25 cellular contexts compared by ENCODE assay signal in the genomic region with DNA sequence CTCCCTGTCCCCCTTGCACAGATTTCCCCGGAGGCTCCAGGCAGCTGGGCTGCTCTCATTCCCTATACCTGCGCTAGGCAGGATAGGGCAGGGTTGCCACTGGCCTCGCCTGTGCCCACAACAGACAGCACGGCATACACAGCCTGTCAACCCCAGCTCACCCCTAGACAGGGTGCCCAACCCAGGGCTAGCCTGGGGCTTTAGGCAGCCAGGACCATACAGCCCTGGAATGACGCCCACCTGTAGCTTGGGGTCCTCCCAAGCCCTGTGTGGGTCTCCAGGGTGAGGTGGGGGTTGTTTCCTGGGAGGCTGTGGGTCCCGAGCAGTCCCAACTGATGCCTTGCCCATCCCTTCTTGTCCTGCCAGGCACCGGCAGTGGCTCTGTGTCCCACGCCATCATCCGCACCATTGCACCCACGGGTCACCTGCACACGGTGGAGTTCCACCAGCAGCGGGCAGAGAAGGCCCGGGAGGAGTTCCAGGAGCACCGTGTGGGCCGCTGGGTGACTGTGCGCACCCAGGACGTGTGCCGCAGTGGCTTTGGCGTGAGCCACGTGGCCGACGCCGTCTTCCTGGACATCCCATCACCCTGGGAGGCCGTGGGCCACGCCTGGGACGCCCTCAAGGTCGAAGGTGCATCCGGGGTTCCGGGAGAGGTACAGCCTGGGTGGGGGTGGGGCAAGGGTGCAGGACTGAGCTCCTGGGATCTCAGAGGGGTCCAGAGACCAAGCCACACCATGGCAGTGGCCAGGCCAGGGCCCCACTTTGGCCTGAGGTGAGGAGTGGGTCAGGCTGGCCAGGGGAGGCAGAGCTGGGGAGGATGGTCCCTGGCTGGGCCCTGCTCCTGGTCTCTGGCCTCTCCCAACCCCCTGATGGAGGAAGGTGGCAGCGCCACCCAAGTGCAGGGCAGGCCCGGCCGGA. TPM values are rescaled to one million over a fixed set of nuclear protein-coding genes. Genes with fewer than 3 reads are reported as not detected.
DNase-seq lines count a peak whose midpoint lies in the region; ATAC-seq and TF ChIP-seq lines count a peak whose summit lies in the region.
"Had no signal": no experiment of that assay in that cellular context is flagged by ENCODE, and none has a peak within 500 bp of the region (broad histone marks: within the 10 kb centered on the region; RNA-seq: fewer than 3 reads in every experiment).

No MANE protein-coding gene starts in this region.

- H2BK15ac ChIP-seq in neuronal stem cell (ENCODE audit: low read length): no peak overlapping the region

- H2AFZ ChIP-seq in neuronal stem cell (ENCODE audit: low read length): no peak overlapping the region

- CTCF ChIA-PET in Calu3 (lab: Charles Lee): interaction anchor here (0.5 to 0.7 kb wide), 2 partner anchors 17 to 21 kb away, joined by 3 read pairs; no protein-coding TSS in a partner anchor

- no peak overlapping the region for H3K14ac ChIP-seq in neuronal stem cell (ENCODE audit: low read length)

- WGBS in neuronal stem cell (ENCODE audit: extremely low coverage in 2 of 2, insufficient read length in 2 of 2, insufficient replicate concordance in 1 of 2), 2 donors: no CpG with 5 or more reads among the region's 32 CpGs

- no peaks in the 10 kb centered on the region for H3K27me3 ChIP-seq in neuronal stem cell (ENCODE audit: control insufficient read depth in 3 of 3, insufficient read depth in 3 of 3, low read depth in 1 of 3, low read length in 3 of 3)
- H3K27me3 ChIP-seq: Peyer's patch had no signal

- H3K79me1 ChIP-seq in neuronal stem cell (ENCODE audit: low read depth, low read length): peaks cover 14% of the 10 kb centered on the region

- H3K4me1 ChIP-seq in neuronal stem cell (ENCODE audit: control insufficient read depth in 2 of 2, insufficient read depth in 1 of 2, low read depth in 1 of 2, low read length in 2 of 2): peaks cover 13 to 28% of the 10 kb centered on the region in 2 donors

- H3K4me1 Mint-ChIP-seq in activated T-cell treated with anti-CD3 and anti-CD28 coated beads, Interleukin-2, amount 50 U/mL, for 4 hours (ENCODE audit: low read depth): peaks cover 32% of the 10 kb centered on the region
- peaks cover 8% of the 10 kb centered on the region for H3K4me1 Mint-ChIP-seq in type B pancreatic cell (ENCODE audit: unreplicated experiment)
- peaks cover 11% of the 10 kb centered on the region for H3K4me1 Mint-ChIP-seq in Calu3 (ENCODE audit: low read depth, unreplicated experiment)

- ATAC-seq in activated T-cell treated with anti-CD3 and anti-CD28 coated beads, Interleukin-2, amount 50 U/mL, for 4 hours: no peak
- no peak for ATAC-seq in GM21737 (IDR thresholded peaks at IDR 0.05; ENCODE audit: unreplicated experiment)
- ATAC-seq: activated CD8-positive, alpha-beta T cell treated with anti-CD3 and anti-CD28 coated beads for 36 hours; stimulated activated naive CD8-positive, alpha-beta T cell treated with anti-CD3 and anti-CD28 coated beads, Interleukin-15, amount 100 ng/mL, for 72 hours had no signal

- H3K23ac ChIP-seq in neuronal stem cell (ENCODE audit: low read depth, low read length, poor library complexity): no peak overlapping the region

- peak overlapping the region; percentile 28 for H2AK5ac ChIP-seq in neuronal stem cell (ENCODE audit: low read depth, low read length)

- no peak overlapping the region for H3K4ac ChIP-seq in neuronal stem cell (ENCODE audit: low read length)

- H3K27me3 Mint-ChIP-seq in activated T-cell treated with anti-CD3 and anti-CD28 coated beads, Interleukin-2, amount 50 U/mL, for 4 hours (ENCODE audit: low read depth): no peaks in the 10 kb centered on the region
- H3K27me3 Mint-ChIP-seq in type B pancreatic cell (no peaks in the 10 kb centered on the region), Calu3 (ENCODE audit: unreplicated experiment) (no peaks in the 10 kb centered on the region)
- H3K27me3 Mint-ChIP-seq: activated CD8-positive, alpha-beta T cell treated with anti-CD3 and anti-CD28 coated beads for 36 hours; activated naive CD8-positive, alpha-beta T cell treated with anti-CD3 and anti-CD28 coated beads, Interleukin-2, amount 10 ng/mL, durations not matched to agents 7 days and 5 days; naive B cell; stimulated activated naive CD8-positive, alpha-beta T cell treated with anti-CD3 and anti-CD28 coated beads, Interleukin-15, amount 100 ng/mL, for 72 hours had no signal

- H3K9me3 ChIP-seq in neuronal stem cell (replicated peaks in 1 of 2; ENCODE audit: control insufficient read depth in 2 of 2, insufficient read depth in 1 of 2, low read depth in 1 of 2, low read length in 2 of 2): peaks cover 0 to 1% of the 10 kb centered on the region in 2 donors
- H3K9me3 ChIP-seq: Peyer's patch had no signal

- no peak overlapping the region for H4K91ac ChIP-seq in neuronal stem cell (ENCODE audit: low read depth, low read length, poor library complexity)

- peaks cover 4% of the 10 kb centered on the region for H3K36me3 Mint-ChIP-seq in activated T-cell treated with anti-CD3 and anti-CD28 coated beads, Interleukin-2, amount 50 U/mL, for 4 hours (ENCODE audit: insufficient read depth)
- H3K36me3 Mint-ChIP-seq in type B pancreatic cell: no peaks in the 10 kb centered on the region
- peaks cover 42% of the 10 kb centered on the region for H3K36me3 Mint-ChIP-seq in Calu3 (ENCODE audit: insufficient read depth, unreplicated experiment)
- H3K36me3 Mint-ChIP-seq: naive B cell had no signal

- H3K4me2 ChIP-seq in neuronal stem cell (ENCODE audit: insufficient read depth, low read length, poor library complexity, severe bottlenecking): no peak overlapping the region

- H2BK12ac ChIP-seq in neuronal stem cell (ENCODE audit: low read length): no peak overlapping the region

- no peaks in the 10 kb centered on the region for H3K9me3 Mint-ChIP-seq in activated T-cell treated with anti-CD3 and anti-CD28 coated beads, Interleukin-2, amount 50 U/mL, for 4 hours
- H3K9me3 Mint-ChIP-seq in type B pancreatic cell (no peaks in the 10 kb centered on the region), Calu3 (ENCODE audit: low read depth, unreplicated experiment) (no peaks in the 10 kb centered on the region)
- H3K9me3 Mint-ChIP-seq: activated CD8-positive, alpha-beta T cell treated with anti-CD3 and anti-CD28 coated beads for 36 hours; activated naive CD8-positive, alpha-beta T cell treated with anti-CD3 and anti-CD28 coated beads, Interleukin-2, amount 10 ng/mL, durations not matched to agents 7 days and 5 days; CD14-positive monocyte; endodermal cell; naive B cell; stimulated activated naive CD8-positive, alpha-beta T cell treated with anti-CD3 and anti-CD28 coated beads, Interleukin-15, amount 100 ng/mL, for 72 hours; T-helper 2 cell treated with Interferon-gamma antibody and Interleukin-4, amounts not matched to agents 5 μg/mL and 100 μg/mL, for 36 hours had no signal

- H3K4me3 ChIP-seq in coronary artery: no peak overlapping the region
- H3K4me3 ChIP-seq in neuronal stem cell (ENCODE audit: low read length in 2 of 2): no peak overlapping the region

- intact Hi-C loops in Calu3 (cut with micrococcal nuclease; ENCODE audit: unreplicated experiment): no loop called here

- no peak for DNase-seq in activated T-cell treated with anti-CD3 and anti-CD28 coated beads, Interleukin-2, amount 50 U/mL, for 4 hours
- DNase-seq in activated T-cell treated with anti-CD3 and anti-CD28 coated beads, Interleukin-2, amount 50 U/mL, for 1 hour: no peak
- DNase-seq in coronary artery (ENCODE audit: low spot score) (no peak), neuronal stem cell (ENCODE audit: low spot score) (no peak), type B pancreatic cell (ENCODE audit: extremely low spot score, unreplicated experiment) (no peak), DMS114 treated with DMSO at 0.1 percent for 48 hours (lab: John Stamatoyannopoulos, UW; ENCODE audit: unreplicated experiment) (no peak), Calu3 (no peak)
- DNase-seq: activated CD8-positive, alpha-beta T cell treated with anti-CD3 and anti-CD28 coated beads for 36 hours; activated effector memory CD4-positive, alpha-beta T cell treated with Interleukin-2 at 50 U/mL for 16 hours; activated naive CD8-positive, alpha-beta T cell treated with anti-CD3 and anti-CD28 coated beads, Interleukin-2, amount 10 ng/mL, durations not matched to agents 7 days and 5 days; endodermal cell; foreskin melanocyte; naive B cell; NCI-H1092 treated with DMSO at 0.1 percent for 48 hours; NCI-H187; NCI-H2171; NCI-H82; Peyer's patch; SIG-M5; stimulated activated CD4-positive, alpha-beta T cell treated with anti-CD3 and anti-CD28 coated beads, Interleukin-1b, Interleukin-23, amount 100 ng/mL, for 48 hours; stimulated activated naive CD8-positive, alpha-beta T cell treated with anti-CD3 and anti-CD28 coated beads, Interleukin-15, amount 100 ng/mL, for 72 hours; trophoblast cell had no signal

- H2BK120ac ChIP-seq in neuronal stem cell (ENCODE audit: low read depth, low read length): no peak overlapping the region

- peak overlapping the region; percentile 39 for H2BK5ac ChIP-seq in neuronal stem cell (ENCODE audit: low read length)

- H3K18ac ChIP-seq in neuronal stem cell (ENCODE audit: low read length): no peak overlapping the region

- no peak overlapping the region for H3K9ac ChIP-seq in neuronal stem cell (ENCODE audit: low read depth, low read length, poor library complexity)

- H3K27ac ChIP-seq in coronary artery: peak overlapping the region; percentile 66 to 84
- no peak overlapping the region for H3K27ac ChIP-seq in neuronal stem cell (replicated peaks; ENCODE audit: low read length)

- H3K27ac Mint-ChIP-seq in type B pancreatic cell: no peak overlapping the region
- no peak overlapping the region for H3K27ac Mint-ChIP-seq in Calu3 (ENCODE audit: unreplicated experiment)
- H3K27ac Mint-ChIP-seq: activated CD8-positive, alpha-beta T cell treated with anti-CD3 and anti-CD28 coated beads for 36 hours; endodermal cell; stimulated activated naive CD8-positive, alpha-beta T cell treated with anti-CD3 and anti-CD28 coated beads, Interleukin-15, amount 100 ng/mL, for 72 hours; T-helper 2 cell treated with Interferon-gamma antibody and Interleukin-4, amounts not matched to agents 5 μg/mL and 100 μg/mL, for 36 hours had no signal

- no peak overlapping the region for H4K8ac ChIP-seq in neuronal stem cell (ENCODE audit: low read depth, low read length)

- peaks cover 4 to 23% of the 10 kb centered on the region in 2 donors for H3K36me3 ChIP-seq in neuronal stem cell (replicated peaks in 1 of 2; ENCODE audit: control insufficient read depth in 2 of 2, insufficient read depth in 2 of 2, low read length in 2 of 2)

- BruUV-seq in Calu3 (replicated peaks; lab: Mats Ljungman, UMichigan): no TSS peak

- TF ChIP-seq CTCF in coronary artery (IDR thresholded peaks at IDR 0.05): no peak
- TF ChIP-seq CTCF in type B pancreatic cell (conservative IDR thresholded peaks at IDR 0.05): no peak
- TF ChIP-seq CTCF in Calu3 (IDR thresholded peaks at IDR 0.05; ENCODE audit: unreplicated experiment): no peak

- H3K4me3 Mint-ChIP-seq in activated T-cell treated with anti-CD3 and anti-CD28 coated beads, Interleukin-2, amount 50 U/mL, for 4 hours: peak overlapping the region; percentile 31
- H3K4me3 Mint-ChIP-seq in type B pancreatic cell: peak overlapping the region; percentile 31
- H3K4me3 Mint-ChIP-seq in Calu3 (ENCODE audit: low read depth, unreplicated experiment): no peak overlapping the region
- H3K4me3 Mint-ChIP-seq: activated naive CD8-positive, alpha-beta T cell treated with anti-CD3 and anti-CD28 coated beads, Interleukin-2, amount 10 ng/mL, durations not matched to agents 7 days and 5 days; CD14-positive monocyte; endodermal cell had no signal

RNA-seq across cellular contexts. Expression of a gene that starts 3.5 kb away (rescaled TPM):
- total RNA-seq in activated T-cell treated with anti-CD3 and anti-CD28 coated beads, Interleukin-2, amount 50 U/mL, for 4 hours: 10 to 100 TPM; 53.0 to 62.2 (median 61.5) TPM
- 2.1 TPM for polyA plus RNA-seq in neuronal stem cell (2013, experiment 1 of 2)
- polyA plus RNA-seq in neuronal stem cell (2013, experiment 2 of 2): 2.2 TPM
- total RNA-seq in type B pancreatic cell (ENCODE audit: low replicate concordance) (10.8 and 12.4 TPM in 2 replicates), Calu3 (2022) (25.9 and 28.0 TPM in 2 replicates)

RNA-seq across cellular contexts. Expression of a gene that starts 9.8 kb away (rescaled TPM):
- 1 to 10 TPM; 4.1 to 7.6 (median 6.7) TPM for total RNA-seq in activated T-cell treated with anti-CD3 and anti-CD28 coated beads, Interleukin-2, amount 50 U/mL, for 4 hours
- 418 TPM for polyA plus RNA-seq in neuronal stem cell (2013, experiment 1 of 2)
- polyA plus RNA-seq in neuronal stem cell (2013, experiment 2 of 2): 412 TPM
- total RNA-seq in type B pancreatic cell (ENCODE audit: low replicate concordance) (180 and 323 TPM in 2 replicates), Calu3 (2022) (27.0 and 28.2 TPM in 2 replicates)

RNA-seq across cellular contexts. Expression of a gene that starts 30.0 kb away (rescaled TPM):
- total RNA-seq in activated T-cell treated with anti-CD3 and anti-CD28 coated beads, Interleukin-2, amount 50 U/mL, for 4 hours: 10 to 100 TPM; 31.4 to 35.6 (median 32.2) TPM
- 11.7 TPM for polyA plus RNA-seq in neuronal stem cell (2013, experiment 1 of 2)
- 11.8 TPM for polyA plus RNA-seq in neuronal stem cell (2013, experiment 2 of 2)
- total RNA-seq in type B pancreatic cell (ENCODE audit: low replicate concordance): 23.3 and 30.5 TPM in 2 replicates
- 36.5 and 38.4 TPM in 2 replicates for total RNA-seq in Calu3 (2022)

RNA-seq across cellular contexts. Expression of a gene that starts 30.3 kb away (rescaled TPM):
- total RNA-seq in activated T-cell treated with anti-CD3 and anti-CD28 coated beads, Interleukin-2, amount 50 U/mL, for 4 hours: 10 to 100 TPM; 42.0 to 53.2 (median 49.2) TPM
- 45.8 TPM for polyA plus RNA-seq in neuronal stem cell (2013, experiment 1 of 2)
- 47.5 TPM for polyA plus RNA-seq in neuronal stem cell (2013, experiment 2 of 2)
- total RNA-seq in type B pancreatic cell (ENCODE audit: low replicate concordance) (39.8 and 42.5 TPM in 2 replicates), Calu3 (2022) (29.1 and 37.2 TPM in 2 replicates)
